In the genomic region with DNA sequence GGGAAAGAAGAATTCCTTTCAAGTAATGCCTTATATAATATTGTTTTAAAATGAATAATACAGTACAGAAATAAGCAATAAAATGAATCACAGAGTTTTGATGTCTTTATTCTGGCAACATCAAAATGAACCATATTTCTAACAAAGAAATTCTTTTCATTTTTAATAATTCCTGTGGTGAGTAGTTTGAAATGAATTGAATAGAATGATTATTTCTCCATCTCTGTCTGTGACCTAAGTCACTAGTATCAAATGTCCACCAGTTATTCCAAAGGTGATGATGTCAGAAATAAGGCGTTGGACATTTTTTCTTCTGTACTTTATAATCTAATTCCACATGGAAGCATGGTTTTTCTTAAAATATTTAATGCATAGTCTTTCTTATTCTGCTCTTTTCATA, we compare ENCODE assay signal across 13 cellular contexts.
A peak's percentile ranks its signal among the peaks of the same experiment; 100 is the strongest.
DNase-seq lines count a peak whose midpoint lies in the region; ATAC-seq and TF ChIP-seq lines count a peak whose summit lies in the region.
"Had no signal": no experiment of that assay in that cellular context is flagged by ENCODE, and none has a peak within 500 bp of the region (broad histone marks: within the 10 kb centered on the region; RNA-seq: fewer than 3 reads in every experiment).

No MANE protein-coding gene starts in this region.

- peaks cover 7% of the 10 kb centered on the region for H3K36me3 ChIP-seq in adipocyte (ENCODE audit: control insufficient read depth, insufficient read depth, low read length, severe bottlenecking)
- H3K36me3 ChIP-seq in colonic mucosa, result no peaks in the 10 kb centered on the region
- H3K36me3 ChIP-seq: BLaER1 treated with 17β-estradiol and CSF1 and Interleukin-3, amounts not matched to agents 10 nM and 100 nM had no signal

- H3K9me3 Mint-ChIP-seq in glutamatergic neuron (ENCODE audit: unreplicated experiment), result peaks cover 2% of the 10 kb centered on the region
- no peaks in the 10 kb centered on the region for H3K9me3 Mint-ChIP-seq in activated T-cell treated with anti-CD3 and anti-CD28 coated beads, Interleukin-2, amount 50 U/mL, for 4 hours

- no peaks in the 10 kb centered on the region for H3K27me3 Mint-ChIP-seq in glutamatergic neuron (ENCODE audit: unreplicated experiment)
- no peaks in the 10 kb centered on the region for H3K27me3 Mint-ChIP-seq in activated T-cell treated with anti-CD3 and anti-CD28 coated beads, Interleukin-2, amount 50 U/mL, for 4 hours (ENCODE audit: low read depth)
- H3K27me3 Mint-ChIP-seq: CD4-positive, CD25-positive, alpha-beta regulatory T cell; IgD-negative memory B cell had no signal

- H3K27ac Mint-ChIP-seq in glutamatergic neuron (ENCODE audit: unreplicated experiment), result no peak overlapping the region
- H3K27ac Mint-ChIP-seq: CD4-positive, CD25-positive, alpha-beta regulatory T cell; GM23338; IgD-negative memory B cell had no signal

- H3K36me3 Mint-ChIP-seq in glutamatergic neuron (ENCODE audit: unreplicated experiment), result no peaks in the 10 kb centered on the region
- H3K36me3 Mint-ChIP-seq in activated T-cell treated with anti-CD3 and anti-CD28 coated beads, Interleukin-2, amount 50 U/mL, for 4 hours (ENCODE audit: insufficient read depth), result no peaks in the 10 kb centered on the region
- H3K36me3 Mint-ChIP-seq: CD4-positive, CD25-positive, alpha-beta regulatory T cell; IgD-negative memory B cell had no signal

- ATAC-seq in activated T-cell treated with anti-CD3 and anti-CD28 coated beads, Interleukin-2, amount 50 U/mL, for 4 hours, result no peak
- ATAC-seq: GM23338 had no signal

- DNase-seq in HS-27A (ENCODE audit: low read depth), result peak; percentile 11
- DNase-seq in adipocyte (ENCODE audit: low read depth), result peak; percentile 42
- DNase-seq in iris pigment epithelial cell (ENCODE audit: low read depth), result peak; percentile 12
- DNase-seq in stromal cell of bone marrow (ENCODE audit: low read depth), result peak; percentile 39
- no peak for DNase-seq in glutamatergic neuron
- DNase-seq in activated T-cell treated with anti-CD3 and anti-CD28 coated beads, Interleukin-2, amount 50 U/mL, for 4 hours, result no peak
- DNase-seq in colonic mucosa, result no peak
- no peak for DNase-seq in NCI-H2029 treated with DMSO at 0.1 percent for 48 hours (lab: John Stamatoyannopoulos, UW)
- DNase-seq: CD4-positive, CD25-positive, alpha-beta regulatory T cell; H7 had no signal

- no peak overlapping the region for H3K4me3 Mint-ChIP-seq in glutamatergic neuron (ENCODE audit: unreplicated experiment)
- H3K4me3 Mint-ChIP-seq in activated T-cell treated with anti-CD3 and anti-CD28 coated beads, Interleukin-2, amount 50 U/mL, for 4 hours, result no peak overlapping the region
- H3K4me3 Mint-ChIP-seq: CD4-positive, CD25-positive, alpha-beta regulatory T cell; GM23338; IgD-negative memory B cell had no signal

- H3K27ac ChIP-seq in colonic mucosa, result no peak overlapping the region
- H3K27ac ChIP-seq: BLaER1 treated with 17β-estradiol and CSF1 and Interleukin-3, amounts not matched to agents 10 nM and 100 nM had no signal

- no peaks in the 10 kb centered on the region for H3K4me1 Mint-ChIP-seq in glutamatergic neuron (ENCODE audit: low read depth, unreplicated experiment)
- H3K4me1 Mint-ChIP-seq in activated T-cell treated with anti-CD3 and anti-CD28 coated beads, Interleukin-2, amount 50 U/mL, for 4 hours (ENCODE audit: low read depth), result no peaks in the 10 kb centered on the region
- H3K4me1 Mint-ChIP-seq: CD4-positive, CD25-positive, alpha-beta regulatory T cell; GM23338; IgD-negative memory B cell had no signal

- intact Hi-C loops in colonic mucosa (cut with DNase I), result no loop called here

- no peaks in the 10 kb centered on the region for H3K9me3 ChIP-seq in adipocyte (ENCODE audit: control insufficient read depth, low read length)
- no peaks in the 10 kb centered on the region for H3K9me3 ChIP-seq in colonic mucosa
- H3K9me3 ChIP-seq: BLaER1 treated with 17β-estradiol and CSF1 and Interleukin-3, amounts not matched to agents 10 nM and 100 nM had no signal

- TF ChIP-seq CTCF in glutamatergic neuron (IDR thresholded peaks at IDR 0.05; ENCODE audit: partially characterized antibody, unreplicated experiment) (no peak), colonic mucosa (IDR thresholded peaks at IDR 0.05) (no peak)

- H3K4me3 ChIP-seq in adipocyte (ENCODE audit: low read length) (no peak overlapping the region), colonic mucosa (no peak overlapping the region)
- H3K4me3 ChIP-seq: BLaER1 treated with 17β-estradiol and CSF1 and Interleukin-3, amounts not matched to agents 10 nM and 100 nM; GM23338 had no signal

- H3K27me3 ChIP-seq in adipocyte (replicated peaks; ENCODE audit: control insufficient read depth, insufficient read depth, low read length) (no peaks in the 10 kb centered on the region), colonic mucosa (no peaks in the 10 kb centered on the region)
- H3K27me3 ChIP-seq: BLaER1 treated with 17β-estradiol and CSF1 and Interleukin-3, amounts not matched to agents 10 nM and 100 nM had no signal

- H3K9ac ChIP-seq in adipocyte (ENCODE audit: low read length), result no peak overlapping the region
- no peak overlapping the region for H3K9ac ChIP-seq in colonic mucosa (ENCODE audit: low read depth in 2 of 2, low read length in 2 of 2)
- H3K9ac ChIP-seq: BLaER1 treated with 17β-estradiol and CSF1 and Interleukin-3, amounts not matched to agents 10 nM and 100 nM had no signal

- H3K4me1 ChIP-seq in adipocyte (ENCODE audit: control insufficient read depth, insufficient read depth, low read length) (peaks cover 16% of the 10 kb centered on the region), colonic mucosa (no peaks in the 10 kb centered on the region)
- H3K4me1 ChIP-seq: BLaER1 treated with 17β-estradiol and CSF1 and Interleukin-3, amounts not matched to agents 10 nM and 100 nM had no signal

Comparison
In these comparisons a context has a peak if more than half of its experiments do, and no peak if none do; other contexts are left out.
1. DNase-seq: peak in HS-27A (single experiment), adipocyte (single experiment), iris pigment epithelial cell (single experiment) and stromal cell of bone marrow (single experiment); none in glutamatergic neuron (single experiment), activated T-cell treated with anti-CD3 and anti-CD28 coated beads, Interleukin-2, amount 50 U/mL, for 4 hours (single experiment), colonic mucosa (single experiment) and NCI-H2029 treated with DMSO at 0.1 percent for 48 hours (single experiment).